Comparison of ENCODE assay signal across 8 cellular contexts in genomic region chrX:16826207-16826606, GRCh38. TPM values are rescaled to one million over a fixed set of nuclear protein-coding genes. Genes with fewer than 3 reads are reported as not detected.
DNase-seq lines count a peak whose midpoint lies in the region; ATAC-seq and TF ChIP-seq lines count a peak whose summit lies in the region.

No MANE protein-coding gene starts in this region.

- H3K27me3 ChIP-seq in SJCRH30 (no peaks in the 10 kb centered on the region), esophagus squamous epithelium (no peaks in the 10 kb centered on the region), psoas muscle (ENCODE audit: insufficient read depth in 3 of 3, low read length in 2 of 3) (no peaks in the 10 kb centered on the region)

- peaks cover 23% of the 10 kb centered on the region for H3K36me3 ChIP-seq in SJCRH30
- peaks cover 0 to 44% (median 0%) of the 10 kb centered on the region in 3 donors for H3K36me3 ChIP-seq in esophagus squamous epithelium
- H3K36me3 ChIP-seq in psoas muscle (ENCODE audit: insufficient read depth in 1 of 2, low read depth in 1 of 2): peaks cover 0 to 49% of the 10 kb centered on the region in 2 donors

- intact Hi-C loops in activated CD4-positive, alpha-beta T cell treated with anti-CD3 and anti-CD28 coated beads, Interleukin-2, amount 10 ng/mL, durations not matched to agents 24 days and 14 days (cut with micrococcal nuclease): loop anchor here (2.0 to 5.0 kb wide), 3 partner anchors 41 to 221 kb away; no protein-coding TSS in a partner anchor
- intact Hi-C loops in esophagus squamous epithelium (cut with DNase I): no loop called here
- intact Hi-C loops in psoas muscle (cut with DNase I): loop anchor here in 1 of 2 donors (5.0 kb wide), 1 partner anchor 221 kb away; no protein-coding TSS in a partner anchor

- H3K4me1 Mint-ChIP-seq in activated CD4-positive, alpha-beta T cell treated with anti-CD3 and anti-CD28 coated beads, Interleukin-2, amount 10 ng/mL, durations not matched to agents 24 days and 14 days: peaks cover 13% of the 10 kb centered on the region

- 49 to 61% methylated on average over 3 of the region's 3 CpGs for WGBS in esophagus squamous epithelium, 2 donors
- WGBS in psoas muscle, 3 donors: 70 to 81% (median 76%) methylated on average over 3 of the region's 3 CpGs

- peak overlapping the region; percentile 45; the same call in 1 of the 2 replicates for H3K27ac ChIP-seq in SJCRH30
- H3K27ac ChIP-seq in esophagus squamous epithelium: peak overlapping the region in 1 of 4 donors; percentile 42
- no peak overlapping the region for H3K27ac ChIP-seq in psoas muscle

- DNase-seq in activated CD4-positive, alpha-beta T cell treated with anti-CD3 and anti-CD28 coated beads, Interleukin-2, amount 10 ng/mL, durations not matched to agents 24 days and 14 days: peak; percentile 59
- no peak for DNase-seq in activated CD4-positive, alpha-beta T cell treated with anti-CD3 and anti-CD28 coated beads for 4 hours
- DNase-seq in HT1080 (ENCODE audit: low read depth) (peak; percentile 48), SJCRH30 (peak in 1 of 2 experiments; percentile 56), esophagus squamous epithelium (lab: John Stamatoyannopoulos, UW) (no peak), psoas muscle (no peak), KG1 (lab: John Stamatoyannopoulos, UW) (no peak)

- peaks cover 18% of the 10 kb centered on the region for H3K36me3 Mint-ChIP-seq in activated CD4-positive, alpha-beta T cell treated with anti-CD3 and anti-CD28 coated beads, Interleukin-2, amount 10 ng/mL, durations not matched to agents 24 days and 14 days (ENCODE audit: low read depth)

- H3K4me1 ChIP-seq in SJCRH30 (peaks cover 6% of the 10 kb centered on the region; the same call in 1 of the 2 replicates), esophagus squamous epithelium (peaks cover 0 to 27% (median 0%) of the 10 kb centered on the region in 3 donors), psoas muscle (peaks cover 7% of the 10 kb centered on the region)

- TF ChIP-seq CTCF in esophagus squamous epithelium (IDR thresholded peaks at IDR 0.05) (peak; percentile 26 to 47 (median 37)), psoas muscle (IDR thresholded peaks at IDR 0.05) (peak; percentile 65)

- H3K27me3 Mint-ChIP-seq in activated CD4-positive, alpha-beta T cell treated with anti-CD3 and anti-CD28 coated beads, Interleukin-2, amount 10 ng/mL, durations not matched to agents 24 days and 14 days: no peaks in the 10 kb centered on the region

- H3K27ac Mint-ChIP-seq in activated CD4-positive, alpha-beta T cell treated with anti-CD3 and anti-CD28 coated beads, Interleukin-2, amount 10 ng/mL, durations not matched to agents 24 days and 14 days: peak overlapping the region; percentile 15

- H3K9me3 Mint-ChIP-seq in activated CD4-positive, alpha-beta T cell treated with anti-CD3 and anti-CD28 coated beads, Interleukin-2, amount 10 ng/mL, durations not matched to agents 24 days and 14 days: no peaks in the 10 kb centered on the region

- H3K4me3 Mint-ChIP-seq in activated CD4-positive, alpha-beta T cell treated with anti-CD3 and anti-CD28 coated beads, Interleukin-2, amount 10 ng/mL, durations not matched to agents 24 days and 14 days: no peak overlapping the region

- H3K9me3 ChIP-seq in SJCRH30 (replicated peaks) (no peaks in the 10 kb centered on the region), esophagus squamous epithelium (no peaks in the 10 kb centered on the region), psoas muscle (no peaks in the 10 kb centered on the region)

- TF ChIP-seq POLR2A in esophagus squamous epithelium (IDR thresholded peaks at IDR 0.05): no peak

- ATAC-seq in psoas muscle (peak; percentile 32 to 61 (median 53)), HG02610 (IDR thresholded peaks at IDR 0.05; ENCODE audit: unreplicated experiment) (no peak)

- H3K4me3 ChIP-seq in SJCRH30 (no peak overlapping the region), esophagus squamous epithelium (no peak overlapping the region), psoas muscle (no peak overlapping the region)

RNA-seq across cellular contexts. Expression of gene TXLNG, which starts 39.9 kb away (rescaled TPM):
- total RNA-seq in activated CD4-positive, alpha-beta T cell treated with anti-CD3 and anti-CD28 coated beads, Interleukin-2, amount 10 ng/mL, durations not matched to agents 24 days and 14 days: 23.4 and 24.4 TPM in 2 replicates
- total RNA-seq in HT1080 (2014; rRNA removed; shearing (Covaris generic)): 14.1 and 15.7 TPM in 2 replicates
- polyA plus RNA-seq in HT1080 (2015; cell fraction: cytosol; rRNA removed): 14.0 and 17.6 TPM in 2 replicates
- 27.9 and 28.7 TPM in 2 replicates for polyA plus RNA-seq in HT1080 (2015; cell fraction: nucleus; rRNA removed)
- 33.8 and 39.2 TPM in 2 replicates for total RNA-seq in SJCRH30 (2014; rRNA removed; shearing (Covaris generic))
- total RNA-seq in esophagus squamous epithelium (10 to 100 TPM in 2 of 4 donors, 1 to 10 TPM in 2; 6.4 to 14.9 (median 10.9) TPM), psoas muscle (10 to 100 TPM in 1 of 4 donors, 1 to 10 TPM in 3; 6.3 to 10.1 (median 9.4) TPM)
- polyA plus RNA-seq in psoas muscle: 1 to 10 TPM; 5.6 to 8.1 (median 7.6) TPM

RNA-seq across cellular contexts. Expression of gene RBBP7, which starts 44.0 kb away (rescaled TPM):
- 136 and 137 TPM in 2 replicates for total RNA-seq in activated CD4-positive, alpha-beta T cell treated with anti-CD3 and anti-CD28 coated beads, Interleukin-2, amount 10 ng/mL, durations not matched to agents 24 days and 14 days
- total RNA-seq in HT1080 (2014; rRNA removed; shearing (Covaris generic)): 157 and 177 TPM in 2 replicates
- 150 and 159 TPM in 2 replicates for polyA plus RNA-seq in HT1080 (2015; cell fraction: cytosol; rRNA removed)
- 229 TPM in 2 replicates for polyA plus RNA-seq in HT1080 (2015; cell fraction: nucleus; rRNA removed)
- 282 and 303 TPM in 2 replicates for total RNA-seq in SJCRH30 (2014; rRNA removed; shearing (Covaris generic))
- total RNA-seq in esophagus squamous epithelium (10 to 100 TPM; 41.1 to 91.9 (median 74.1) TPM), psoas muscle (100 to 1,000 TPM in 1 of 4 donors, 10 to 100 TPM in 3; 81.1 to 107 (median 90.5) TPM)
- 100 to 1,000 TPM in 2 of 3 donors, 10 to 100 TPM in 1; 85.0 to 139 (median 111) TPM for polyA plus RNA-seq in psoas muscle

Comparison
In these comparisons a context has a peak if more than half of its experiments do, and no peak if none do; other contexts are left out.
1. DNase-seq: peak in activated CD4-positive, alpha-beta T cell treated with anti-CD3 and anti-CD28 coated beads, Interleukin-2, amount 10 ng/mL, durations not matched to agents 24 days and 14 days (single experiment) and HT1080 (single experiment); none in activated CD4-positive, alpha-beta T cell treated with anti-CD3 and anti-CD28 coated beads for 4 hours (0 of 2), esophagus squamous epithelium (single experiment), psoas muscle (0 of 2) and KG1 (single experiment).